27 cellular contexts compared by ENCODE assay signal in the genomic region with DNA sequence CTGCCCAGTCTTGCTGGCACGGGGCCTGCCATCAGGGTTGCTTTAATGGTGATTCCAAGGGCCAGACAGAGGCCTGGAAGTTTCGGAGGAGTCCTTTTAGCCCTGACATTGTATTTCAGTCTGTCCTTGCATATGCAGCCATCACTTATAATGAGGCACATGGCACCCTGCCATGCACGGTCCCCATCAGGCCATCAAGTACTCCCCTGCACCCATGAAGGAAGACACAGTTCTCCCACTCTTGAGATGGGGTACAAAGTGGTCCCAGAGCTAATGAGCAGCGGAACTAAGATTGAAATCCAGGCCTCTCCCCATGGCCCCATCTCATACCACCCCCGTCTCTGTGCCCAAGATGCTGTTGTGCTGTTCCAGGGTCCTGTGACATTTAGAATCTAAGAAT.
"Had no signal": no experiment of that assay in that cellular context is flagged by ENCODE, and none has a peak within 500 bp of the region (broad histone marks: within the 10 kb centered on the region; RNA-seq: fewer than 3 reads in every experiment).

No MANE protein-coding gene starts in this region.

- H3K9me3 Mint-ChIP-seq: activated CD4-positive, alpha-beta T cell treated with anti-CD3 and anti-CD28 coated beads, Interleukin-2, amount 10 ng/mL, durations not matched to agents 24 days and 14 days; activated naive CD4-positive, alpha-beta T cell treated with anti-CD3 and anti-CD28 coated beads, Interleukin-2, amount 50 U/mL, for 24 hours; activated T-cell treated with anti-CD3 and anti-CD28 coated beads, Interleukin-2, amount 50 U/mL, for 24 hours; activated T-helper 1 cell treated with anti-CD3 and anti-CD28 coated beads, Interleukin-12 subunit alpha, Interleukin-12 subunit beta, Interleukin-2, Interleukin-4 antibody, amounts not matched to agents 30 ng/mL and 10 ng/mL and 1 ng/mL, durations not matched to agents 14 hours and 24 hours and 36 hours; T-helper 2 cell treated with Interferon-gamma antibody and Interleukin-4, amounts not matched to agents 5 μg/mL and 100 μg/mL, for 36 hours; WTC11 had no signal

- H3K4me3 ChIP-seq: MG63, SK-N-MC had no signal

- H3K27ac Mint-ChIP-seq: activated CD4-positive, alpha-beta T cell treated with anti-CD3 and anti-CD28 coated beads, Interleukin-2, amount 10 ng/mL, durations not matched to agents 24 days and 14 days; activated naive CD4-positive, alpha-beta T cell treated with anti-CD3 and anti-CD28 coated beads, Interleukin-2, amount 50 U/mL, for 24 hours; activated T-cell treated with anti-CD3 and anti-CD28 coated beads, Interleukin-2, amount 50 U/mL, for 24 hours; activated T-helper 1 cell treated with anti-CD3 and anti-CD28 coated beads, Interleukin-12 subunit alpha, Interleukin-12 subunit beta, Interleukin-2, Interleukin-4 antibody, amounts not matched to agents 30 ng/mL and 10 ng/mL and 1 ng/mL, durations not matched to agents 14 hours and 24 hours and 36 hours; T-helper 2 cell treated with Interferon-gamma antibody and Interleukin-4, amounts not matched to agents 5 μg/mL and 100 μg/mL, for 36 hours; WTC11 had no signal

- H3K36me3 ChIP-seq: MG63 had no signal

- H3K36me3 Mint-ChIP-seq: activated naive CD4-positive, alpha-beta T cell treated with anti-CD3 and anti-CD28 coated beads, Interleukin-2, amount 50 U/mL, for 24 hours; WTC11 had no signal

- DNase-seq: activated CD4-positive, alpha-beta T cell treated with anti-CD3 and anti-CD28 coated beads for 1 hour; activated CD4-positive, alpha-beta T cell treated with anti-CD3 and anti-CD28 coated beads, Interleukin-2, amount 10 ng/mL, durations not matched to agents 24 days and 14 days; activated CD4-positive, alpha-beta T cell treated with anti-CD3 and anti-CD28 coated beads, Interleukin-2, amount 50 U/mL, for 48 hours; activated effector memory CD4-positive, alpha-beta T cell treated with Interleukin-2 at 50 U/mL for 16 hours; activated naive CD4-positive, alpha-beta T cell; activated T-cell treated with anti-CD3 and anti-CD28 coated beads, Interleukin-2, amount 50 U/mL, for 24 hours; aorta; central memory CD4-positive, alpha-beta T cell; MG63; MV-4-11; NCI-H1694 treated with DMSO at 0.1 percent for 48 hours; NCI-H2029 treated with DMSO at 0.1 percent for 48 hours; NCI-H345; NCI-H510A; NCI-H526 treated with DMSO at 0.1 percent for 48 hours; NCI-H82; NK-92 treated with Interleukin-12 subunit alpha and Interleukin-12 subunit beta, amount 100 ng/mL, for 24 hours; OCI-M1; RPMI8226 had no signal

- H3K27ac ChIP-seq: KMS-11, SK-N-MC had no signal

- ATAC-seq: Panc1, Right ventricle myocardium inferior, WTC11 had no signal

- H3K4me3 Mint-ChIP-seq: activated CD4-positive, alpha-beta T cell treated with anti-CD3 and anti-CD28 coated beads, Interleukin-2, amount 10 ng/mL, durations not matched to agents 24 days and 14 days; activated naive CD4-positive, alpha-beta T cell treated with anti-CD3 and anti-CD28 coated beads, Interleukin-2, amount 50 U/mL, for 24 hours; activated T-cell treated with anti-CD3 and anti-CD28 coated beads, Interleukin-2, amount 50 U/mL, for 24 hours; activated T-helper 1 cell treated with anti-CD3 and anti-CD28 coated beads, Interleukin-12 subunit alpha, Interleukin-12 subunit beta, Interleukin-2, Interleukin-4 antibody, amounts not matched to agents 30 ng/mL and 10 ng/mL and 1 ng/mL, durations not matched to agents 14 hours and 24 hours and 36 hours; T-helper 2 cell treated with Interferon-gamma antibody and Interleukin-4, amounts not matched to agents 5 μg/mL and 100 μg/mL, for 36 hours; WTC11 had no signal

- H3K4me1 Mint-ChIP-seq: activated CD4-positive, alpha-beta T cell treated with anti-CD3 and anti-CD28 coated beads, Interleukin-2, amount 10 ng/mL, durations not matched to agents 24 days and 14 days; activated naive CD4-positive, alpha-beta T cell treated with anti-CD3 and anti-CD28 coated beads, Interleukin-2, amount 50 U/mL, for 24 hours had no signal
